ENCODE assay signal across 9 cellular contexts in the genomic region with DNA sequence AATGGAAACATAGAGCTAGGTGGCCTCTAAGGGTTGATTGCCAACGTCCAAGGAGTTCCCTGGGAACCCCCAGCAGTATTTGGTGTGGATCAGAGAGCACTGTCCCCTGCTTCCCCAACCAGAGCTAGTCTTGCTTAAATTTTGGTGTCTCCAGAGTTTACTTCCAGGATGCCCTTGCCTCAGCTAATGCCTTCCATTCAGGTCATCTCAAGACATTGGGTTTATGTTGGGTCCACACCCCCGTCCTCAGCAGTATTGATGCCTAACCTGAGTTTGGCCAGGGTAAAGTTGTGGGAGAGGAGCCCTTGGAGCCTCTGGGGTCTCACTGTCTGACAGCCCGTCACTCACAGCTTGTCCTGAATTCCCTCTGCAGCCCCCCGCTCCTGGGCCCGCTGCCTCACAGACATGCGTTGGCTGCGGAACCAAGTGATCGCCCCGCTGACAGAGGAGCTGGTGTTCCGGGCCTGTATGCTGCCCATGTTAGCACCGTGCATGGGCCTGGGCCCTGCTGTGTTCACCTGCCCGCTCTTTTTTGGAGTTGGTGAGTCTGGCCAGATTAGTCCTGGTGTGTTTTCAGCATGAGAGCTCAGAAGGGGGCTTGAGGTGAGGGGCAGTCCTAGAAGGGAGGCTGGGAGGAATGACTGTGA. TPM values are rescaled to one million over a fixed set of nuclear protein-coding genes. Genes with fewer than 3 reads are reported as not detected.
DNase-seq lines count a peak whose midpoint lies in the region; ATAC-seq, FAIRE-seq and TF ChIP-seq lines count a peak whose summit lies in the region.
"Had no signal": no experiment of that assay in that cellular context is flagged by ENCODE, and none has a peak within 500 bp of the region (broad histone marks: within the 10 kb centered on the region; RNA-seq: fewer than 3 reads in every experiment).

No MANE protein-coding gene starts in this region.

- no peaks in the 10 kb centered on the region for H3K27me3 Mint-ChIP-seq in astrocyte (ENCODE audit: low read depth, unreplicated experiment)

- POLR2A ChIA-PET in A549 (lab: Yijun Ruan, JAX), result interaction anchor here (1.3 to 4.9 kb wide), 3 partner anchors 9 to 444 kb away, joined by 3 to 53 read pairs (median 6); a partner anchor contains a TSS

- TF ChIP-seq POLR2A in A549 (IDR thresholded peaks at IDR 0.05; ENCODE audit: low read length), result no peak

- H3K4me3 Mint-ChIP-seq in astrocyte (ENCODE audit: unreplicated experiment), result peak overlapping the region; percentile 94

- H3K27me3 ChIP-seq in HL-60 (ENCODE audit: insufficient read depth, poor library complexity, severe bottlenecking) (no peaks in the 10 kb centered on the region), astrocyte (ENCODE audit: insufficient read depth, low read length) (no peaks in the 10 kb centered on the region), mesendoderm (ENCODE audit: insufficient read depth, low read length, poor library complexity) (no peaks in the 10 kb centered on the region)

- CTCF ChIA-PET in A549 (lab: Yijun Ruan, JAX), result interaction anchor here (0.6 to 5.5 kb wide), 11 partner anchors 9 to 436 kb away, joined by 3 to 30 read pairs (median 4); a partner anchor contains a TSS

- peak overlapping the region; percentile 95 for H3K4me3 ChIP-seq in A549
- peak overlapping the region; percentile 86 for H3K4me3 ChIP-seq in HL-60 (replicated peaks; ENCODE audit: insufficient read depth, low read length)
- H3K4me3 ChIP-seq in astrocyte (ENCODE audit: insufficient read depth, low read depth, low read length), result peak overlapping the region; percentile 84
- H3K4me3 ChIP-seq in mesendoderm (ENCODE audit: low read length), result no peak overlapping the region

- H4K5ac ChIP-seq in mesendoderm (ENCODE audit: low read length), result no peak overlapping the region

- peaks cover 22% of the 10 kb centered on the region for H3K4me1 Mint-ChIP-seq in astrocyte (ENCODE audit: low read depth, unreplicated experiment)

- H3K27ac Mint-ChIP-seq in astrocyte (ENCODE audit: unreplicated experiment), result peak overlapping the region; percentile 17

- H3K36me3 Mint-ChIP-seq in astrocyte (ENCODE audit: low read depth, unreplicated experiment), result peaks cover 6% of the 10 kb centered on the region

- H3K9ac ChIP-seq in astrocyte (ENCODE audit: low read length) (peak overlapping the region; percentile 96), mesendoderm (ENCODE audit: low read length) (peak overlapping the region; percentile 96)

- ATAC-seq in A549, result no peak

- peak overlapping the region; percentile 99 for H3K56ac ChIP-seq in mesendoderm (ENCODE audit: low read length)

- no peak overlapping the region for H2BK15ac ChIP-seq in mesendoderm (replicated peaks; ENCODE audit: low read depth)

- TF ChIP-seq RAD21 in A549 (conservative IDR thresholded peaks at IDR 0.05 in 1 of 2, IDR thresholded peaks at IDR 0.05 in 1 of 2), result no peak

- H3K36me3 ChIP-seq in astrocyte (ENCODE audit: insufficient read depth, low read length) (peaks cover 9% of the 10 kb centered on the region), mesendoderm (ENCODE audit: control insufficient read depth, insufficient read depth, low read length) (peaks cover 5% of the 10 kb centered on the region)

- peak overlapping the region; percentile 99 for H3K4me2 ChIP-seq in A549
- H3K4me2 ChIP-seq in astrocyte (ENCODE audit: low read length), result peak overlapping the region; percentile 98
- H3K4me2 ChIP-seq in mesendoderm (ENCODE audit: low read length), result peak overlapping the region; percentile 98

- no peak overlapping the region for H3K23ac ChIP-seq in mesendoderm (ENCODE audit: low read length)

- no peak overlapping the region for H3K18ac ChIP-seq in mesendoderm (ENCODE audit: low read length)

- TF ChIP-seq EP300 in A549 (IDR thresholded peaks at IDR 0.05), result no peak

- TF ChIP-seq CTCF in A549 (IDR thresholded peaks at IDR 0.05) (no peak), HL-60 (IDR thresholded peaks at IDR 0.05; ENCODE audit: insufficient read depth, low read length) (no peak), astrocyte (IDR thresholded peaks at IDR 0.05; ENCODE audit: insufficient read depth, low read depth, low read length) (no peak)

- peaks cover 61% of the 10 kb centered on the region for H3K79me2 ChIP-seq in astrocyte (ENCODE audit: insufficient read depth, low read length)
- peaks cover 21% of the 10 kb centered on the region for H3K79me2 ChIP-seq in mesendoderm (ENCODE audit: control insufficient read depth, insufficient read depth, low read length)

- H3K9me3 Mint-ChIP-seq in astrocyte (ENCODE audit: unreplicated experiment), result peaks cover 3% of the 10 kb centered on the region

- WGBS in A549 (ENCODE audit: missing lambda C conversion rate), result 89% methylated on average over 12 of the region's 12 CpGs
- whole genome bisulfite sequencing in mesendoderm (ENCODE audit: extremely low coverage, insufficient coverage, low lambda C conversion rate), result no CpG with 5 or more reads among the region's 12 CpGs

- no peak overlapping the region for H3K4ac ChIP-seq in mesendoderm (ENCODE audit: low read depth, low read length)

- H2AK5ac ChIP-seq in mesendoderm (ENCODE audit: low read length), result no peak overlapping the region

- H2BK5ac ChIP-seq in mesendoderm (ENCODE audit: low read length), result no peak overlapping the region

- no peak overlapping the region for H2AFZ ChIP-seq in astrocyte (ENCODE audit: low read depth, low read length)

- H4K20me1 ChIP-seq in astrocyte (ENCODE audit: insufficient read depth, low read length), result peaks cover 56% of the 10 kb centered on the region

- H3K9me3 ChIP-seq in A549 (no peaks in the 10 kb centered on the region), astrocyte (ENCODE audit: insufficient read depth, low read depth, low read length) (no peaks in the 10 kb centered on the region)

- H3K4me1 ChIP-seq in A549 (peaks cover 45% of the 10 kb centered on the region), astrocyte (ENCODE audit: insufficient read depth, low read length) (peaks cover 19% of the 10 kb centered on the region), mesendoderm (ENCODE audit: control insufficient read depth, low read depth, low read length) (peaks cover 7% of the 10 kb centered on the region)

- H3K27ac ChIP-seq in A549, result peak overlapping the region in 1 of 2 experiments; percentile 99; a peak in 3 of 6 replicates
- H3K27ac ChIP-seq in HL-60 (replicated peaks), result no peak overlapping the region
- no peak overlapping the region for H3K27ac ChIP-seq in astrocyte (ENCODE audit: low read depth, low read length)
- no peak overlapping the region for H3K27ac ChIP-seq in mesendoderm (ENCODE audit: low read depth, low read length)

- no peak overlapping the region for H2BK120ac ChIP-seq in mesendoderm (ENCODE audit: low read depth, low read length)

- no peak for DNase-seq in A549 (ENCODE audit: low read depth in 1 of 2, low spot score in 1 of 2)
- no peak for DNase-seq in HL-60 (ENCODE audit: low read depth in 1 of 2, low spot score in 1 of 2)
- DNase-seq in astrocyte (ENCODE audit: low read depth), result no peak
- no peak for DNase-seq in mesendoderm
- no peak for DNase-seq in retina
- DNase-seq in GOT3 (lab: John Stamatoyannopoulos, UW), result no peak
- no peak for DNase-seq in SIG-M5 treated with dmso at 0.1 percent for 504 hours (lab: John Stamatoyannopoulos, UW; ENCODE audit: unreplicated experiment)
- no peak for DNase-seq in GM03348 (ENCODE audit: low spot score)

- H3K79me1 ChIP-seq in mesendoderm (ENCODE audit: low read length), result peaks cover 23% of the 10 kb centered on the region

- no peak for FAIRE-seq in A549 (lab: Jason Lieb, UNC)
- FAIRE-seq in astrocyte (lab: Jason Lieb, UNC), result no peak
- FAIRE-seq: endometrium had no signal

- no peak overlapping the region for H4K8ac ChIP-seq in mesendoderm (ENCODE audit: low read depth, low read length)

TF ChIP-seq in A549, 52 proteins besides CTCF, POLR2A, EP300 and RAD21 (continues in another document):
- TF ChIP-seq NPAS2 (CRISPR knock-in tag; IDR thresholded peaks at IDR 0.05; ENCODE audit: borderline replicate concordance) (no peak), ZNF302 (CRISPR knock-in tag; IDR thresholded peaks at IDR 0.05) (no peak), BHLHE40 (IDR thresholded peaks at IDR 0.05; ENCODE audit: low read depth, low read length) (no peak), HDAC2 (IDR thresholded peaks at IDR 0.05) (no peak), HEYL (CRISPR knock-in tag; IDR thresholded peaks at IDR 0.05) (no peak), SREBF2 (IDR thresholded peaks at IDR 0.05) (no peak), GATA3 (IDR thresholded peaks at IDR 0.05; ENCODE audit: borderline replicate concordance) (no peak), CHD4 (IDR thresholded peaks at IDR 0.05; ENCODE audit: borderline replicate concordance) (no peak), HOXB5 (CRISPR knock-in tag; IDR thresholded peaks at IDR 0.05) (no peak)
- TF ChIP-seq, protein P1, sequence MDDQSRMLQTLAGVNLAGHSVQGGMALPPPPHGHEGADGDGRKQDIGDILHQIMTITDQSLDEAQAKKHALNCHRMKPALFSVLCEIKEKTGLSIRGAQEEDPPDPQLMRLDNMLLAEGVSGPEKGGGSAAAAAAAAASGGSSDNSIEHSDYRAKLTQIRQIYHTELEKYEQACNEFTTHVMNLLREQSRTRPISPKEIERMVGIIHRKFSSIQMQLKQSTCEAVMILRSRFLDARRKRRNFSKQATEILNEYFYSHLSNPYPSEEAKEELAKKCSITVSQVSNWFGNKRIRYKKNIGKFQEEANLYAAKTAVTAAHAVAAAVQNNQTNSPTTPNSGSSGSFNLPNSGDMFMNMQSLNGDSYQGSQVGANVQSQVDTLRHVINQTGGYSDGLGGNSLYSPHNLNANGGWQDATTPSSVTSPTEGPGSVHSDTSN (IDR thresholded peaks at IDR 0.05), result no peak
- TF ChIP-seq, protein P2, sequence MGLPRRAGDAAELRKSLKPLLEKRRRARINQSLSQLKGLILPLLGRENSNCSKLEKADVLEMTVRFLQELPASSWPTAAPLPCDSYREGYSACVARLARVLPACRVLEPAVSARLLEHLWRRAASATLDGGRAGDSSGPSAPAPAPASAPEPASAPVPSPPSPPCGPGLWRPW (IDR thresholded peaks at IDR 0.05), result no peak

RNA-seq across cellular contexts. Expression of a gene that starts 1.4 kb away (rescaled TPM):
- polyA plus RNA-seq in A549 (2011; rRNA removed) (20.3 and 22.1 TPM in 2 replicates), A549 (2017; fragmentation: RNase III; extraction: RNeasy Plus Mini Kit Qiagen cat#74134 plus additional on column Dnase treatment) (21.3 to 23.3 TPM (median 22.5 TPM) in 3 replicates)
- polyA plus RNA-seq in A549 (2012; cell fraction: cytosol; rRNA removed), result 49.2 and 69.1 TPM in 2 replicates
- 128 and 157 TPM in 2 replicates for polyA plus RNA-seq in A549 (2012; cell fraction: nucleus; rRNA removed)
- polyA minus RNA-seq in A549 (2011; rRNA and poly(A)+ RNA removed), result 19.6 and 26.8 TPM in 2 replicates
- 19.3 and 19.8 TPM in 2 replicates for total RNA-seq in astrocyte
- polyA plus RNA-seq in mesendoderm (2013, experiment 1 of 2), result 30.1 TPM
- polyA plus RNA-seq in mesendoderm (2013, experiment 2 of 2), result 29.0 TPM

RNA-seq across cellular contexts. Expression of a gene that starts 12.2 kb away (rescaled TPM):
- polyA plus RNA-seq in A549 (2011; rRNA removed), result 7.9 and 8.8 TPM in 2 replicates
- 33.9 and 65.3 TPM in 2 replicates for polyA plus RNA-seq in A549 (2012; cell fraction: cytosol; rRNA removed)
- 114 and 175 TPM in 2 replicates for polyA plus RNA-seq in A549 (2012; cell fraction: nucleus; rRNA removed)
- polyA plus RNA-seq in A549 (2017; fragmentation: RNase III; extraction: RNeasy Plus Mini Kit Qiagen cat#74134 plus additional on column Dnase treatment), result 33.9 to 50.0 TPM (median 44.7 TPM) in 3 replicates
- 4.7 and 6.6 TPM in 2 replicates for polyA minus RNA-seq in A549 (2011; rRNA and poly(A)+ RNA removed)
- total RNA-seq in astrocyte, result 33.7 and 35.7 TPM in 2 replicates
- 27.4 TPM for polyA plus RNA-seq in mesendoderm (2013, experiment 1 of 2)
- 27.5 TPM for polyA plus RNA-seq in mesendoderm (2013, experiment 2 of 2)
